Comparison of ENCODE assay signal across 14 cellular contexts in the genomic region with DNA sequence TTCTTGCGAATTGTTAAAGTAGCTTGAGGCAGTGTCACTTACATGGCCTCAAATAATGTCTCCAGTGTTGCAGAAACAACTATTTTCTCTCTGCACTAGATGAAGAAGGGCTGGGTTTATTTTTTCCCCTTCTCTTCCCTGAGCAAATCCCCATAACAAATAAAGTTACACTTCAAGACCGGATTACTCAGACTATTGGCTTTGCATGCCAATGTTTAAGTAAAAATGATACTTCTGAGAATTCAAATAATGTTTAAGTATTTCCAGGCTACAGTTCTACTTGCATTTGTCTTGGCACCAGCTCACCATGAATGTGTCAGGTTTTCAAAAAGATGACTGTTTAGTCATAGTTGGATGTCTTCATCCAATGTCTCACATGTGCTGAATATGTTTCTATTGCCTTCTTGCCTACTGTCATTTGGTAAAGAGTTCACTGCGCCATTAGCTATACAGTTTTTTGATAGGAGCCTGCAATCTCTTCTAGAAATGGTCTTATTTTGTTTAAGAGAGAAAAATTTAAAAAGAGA.
"Had no signal": no experiment of that assay in that cellular context is flagged by ENCODE, and none has a peak within 500 bp of the region (broad histone marks: within the 10 kb centered on the region; RNA-seq: fewer than 3 reads in every experiment).

No MANE protein-coding gene starts in this region.

- H3K4me1 Mint-ChIP-seq: natural killer cell; stimulated activated memory B cell treated with anti-CD40 and anti-IgM and Interleukin-4, amounts not matched to agents 10 μg/mL and 1 μg/mL and 100 μg/mL, for 72 hours had no signal

- H3K4me1 ChIP-seq: colonic mucosa, spleen had no signal

- H3K27ac Mint-ChIP-seq: natural killer cell; stimulated activated memory B cell treated with anti-CD40 and anti-IgM and Interleukin-4, amounts not matched to agents 10 μg/mL and 1 μg/mL and 100 μg/mL, for 72 hours had no signal

- H3K27ac ChIP-seq: colonic mucosa, spleen had no signal

- H3K36me3 Mint-ChIP-seq: natural killer cell; stimulated activated memory B cell treated with anti-CD40 and anti-IgM and Interleukin-4, amounts not matched to agents 10 μg/mL and 1 μg/mL and 100 μg/mL, for 72 hours had no signal

- H3K36me3 ChIP-seq: colonic mucosa, spleen had no signal

- H3K27me3 ChIP-seq: colonic mucosa, spleen had no signal

- H3K4me3 ChIP-seq: colonic mucosa, spleen had no signal

- DNase-seq: activated CD4-positive, CD25-positive, alpha-beta regulatory T cell treated with anti-CD3 and anti-CD28 coated beads, Interleukin-2, amount 50 U/mL, for 72 hours; activated gamma-delta T cell treated with Interleukin-2 at 50 U/mL for 16 hours; caudate nucleus; colonic mucosa; effector CD4-positive, alpha-beta T cell; head of caudate nucleus; natural killer cell; posterior cingulate gyrus; SHP77 treated with DMSO at 0.1 percent for 48 hours; spleen; stimulated activated CD4-positive, alpha-beta T cell treated with anti-CD3 and anti-CD28 coated beads, Interleukin-1b, Interleukin-23, amount 100 ng/mL, for 48 hours; trophoblast cell had no signal

- ATAC-seq: left lobe of liver; natural killer cell; stimulated activated memory B cell treated with anti-CD40 and anti-IgM and Interleukin-4, amounts not matched to agents 10 μg/mL and 1 μg/mL and 100 μg/mL, for 72 hours had no signal

- H3K9me3 ChIP-seq: colonic mucosa had no signal

- H3K27me3 Mint-ChIP-seq: stimulated activated memory B cell treated with anti-CD40 and anti-IgM and Interleukin-4, amounts not matched to agents 10 μg/mL and 1 μg/mL and 100 μg/mL, for 72 hours had no signal

- H3K4me3 Mint-ChIP-seq: natural killer cell; stimulated activated memory B cell treated with anti-CD40 and anti-IgM and Interleukin-4, amounts not matched to agents 10 μg/mL and 1 μg/mL and 100 μg/mL, for 72 hours had no signal
